Comparison of ENCODE assay signal across 1 cellular context in the genomic region with DNA sequence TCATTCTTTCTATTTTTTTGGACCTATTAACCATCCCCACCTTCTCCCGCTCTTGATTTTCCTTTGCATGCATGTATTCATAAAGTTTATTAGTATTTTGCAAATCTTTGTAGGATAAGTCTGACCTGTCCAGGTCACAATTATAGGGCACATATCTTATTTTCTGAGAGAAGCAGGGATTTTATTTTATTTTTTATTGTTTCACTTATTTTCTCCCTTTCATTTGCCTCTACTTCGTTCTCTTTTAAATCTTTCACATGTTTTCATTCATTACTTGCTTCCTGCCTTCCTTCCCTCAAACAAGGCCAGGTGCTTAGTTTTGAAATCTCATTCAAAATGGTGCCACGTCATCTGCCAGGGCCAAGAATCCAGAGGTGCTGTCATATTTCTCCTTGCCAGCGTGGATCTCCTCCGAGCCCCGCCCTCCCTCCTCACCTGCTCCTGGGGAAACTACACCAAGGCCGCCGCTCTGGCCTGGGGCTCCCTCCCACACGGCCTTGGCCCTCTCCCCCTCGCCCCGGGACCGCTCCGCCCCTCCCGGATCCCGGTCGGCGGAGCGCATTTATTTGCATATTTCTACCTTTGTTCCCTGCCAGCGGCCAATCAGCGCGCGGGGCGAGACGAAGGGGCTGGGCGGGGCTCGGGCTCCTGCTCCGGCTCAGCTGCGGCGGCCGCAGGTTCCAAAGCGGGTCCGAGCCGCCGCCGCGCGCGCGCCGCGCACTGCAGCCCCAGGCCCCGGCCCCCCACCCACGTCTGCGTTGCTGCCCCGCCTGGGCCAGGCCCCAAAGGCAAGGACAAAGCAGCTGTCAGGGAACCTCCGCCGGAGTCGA.
TF ChIP-seq lines count a peak whose summit lies in the region.

A gene (plus strand): TSS at position 654 of the 830 bp plus-strand sequence. CDS start 213 bp downstream, outside the sequence.

TF ChIP-seq in IMR-90, 13 proteins besides CTCF, POLR2A, EP300 and RAD21 (continued from another document):
- TF ChIP-seq, protein P1, sequence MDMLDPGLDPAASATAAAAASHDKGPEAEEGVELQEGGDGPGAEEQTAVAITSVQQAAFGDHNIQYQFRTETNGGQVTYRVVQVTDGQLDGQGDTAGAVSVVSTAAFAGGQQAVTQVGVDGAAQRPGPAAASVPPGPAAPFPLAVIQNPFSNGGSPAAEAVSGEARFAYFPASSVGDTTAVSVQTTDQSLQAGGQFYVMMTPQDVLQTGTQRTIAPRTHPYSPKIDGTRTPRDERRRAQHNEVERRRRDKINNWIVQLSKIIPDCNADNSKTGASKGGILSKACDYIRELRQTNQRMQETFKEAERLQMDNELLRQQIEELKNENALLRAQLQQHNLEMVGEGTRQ (IDR thresholded peaks at IDR 0.05; ENCODE audit: low read depth, low read length): no peak
- TF ChIP-seq CEBPB (IDR thresholded peaks at IDR 0.05; ENCODE audit: low read depth, low read length): no peak
- TF ChIP-seq RFX5 (IDR thresholded peaks at IDR 0.05; ENCODE audit: low read depth, low read length): no peak
- no peak for TF ChIP-seq RCOR1 (IDR thresholded peaks at IDR 0.05; ENCODE audit: insufficient replicate concordance, low read length)
